13 cellular contexts compared by ENCODE assay signal in the genomic region with DNA sequence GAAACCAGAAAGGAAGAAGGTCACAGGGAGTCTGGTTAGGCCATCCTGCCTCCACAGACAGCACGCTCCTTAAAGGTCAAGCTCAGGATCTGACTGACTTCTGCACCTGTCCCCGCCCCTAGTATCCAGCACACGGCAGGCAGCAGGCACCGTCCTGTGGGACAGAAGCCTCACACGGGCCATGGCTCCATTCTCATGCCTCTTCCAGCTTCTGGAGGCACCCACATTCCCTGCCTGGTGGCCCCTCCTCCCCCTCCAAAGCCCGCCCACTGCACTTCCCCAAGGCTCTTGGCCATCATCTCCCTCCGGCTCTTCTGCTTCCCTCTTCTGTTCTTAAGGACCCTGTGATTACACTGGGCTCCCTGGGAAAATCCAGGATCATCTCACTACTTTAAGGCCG. TPM values are rescaled to one million over a fixed set of nuclear protein-coding genes. Genes with fewer than 3 reads are reported as not detected.
DNase-seq lines count a peak whose midpoint lies in the region; ATAC-seq, FAIRE-seq and TF ChIP-seq lines count a peak whose summit lies in the region.
"Had no signal": no experiment of that assay in that cellular context is flagged by ENCODE, and none has a peak within 500 bp of the region (broad histone marks: within the 10 kb centered on the region; RNA-seq: fewer than 3 reads in every experiment).

No MANE protein-coding gene starts in this region.

- no peak for FAIRE-seq in small intestine (lab: Jason Lieb, UNC)
- FAIRE-seq: GM18507 had no signal

- no peaks in the 10 kb centered on the region for H3K27me3 ChIP-seq in small intestine (ENCODE audit: control insufficient read depth in 2 of 2, insufficient read depth in 2 of 2, low read length in 2 of 2)
- H3K27me3 ChIP-seq: esophagus muscularis mucosa had no signal

- no peaks in the 10 kb centered on the region for H3K27me3 Mint-ChIP-seq in activated CD4-positive, alpha-beta T cell treated with anti-CD3 and anti-CD28 coated beads for 36 hours
- H3K27me3 Mint-ChIP-seq: naive B cell had no signal

- peak overlapping the region; percentile 64 for H3K27ac ChIP-seq in RWPE1
- peak overlapping the region; percentile 46 to 86 for H3K27ac ChIP-seq in small intestine (ENCODE audit: low read depth in 1 of 2, low read length in 1 of 2)

- H3K4me3 Mint-ChIP-seq in activated CD4-positive, alpha-beta T cell treated with anti-CD3 and anti-CD28 coated beads for 36 hours = peak overlapping the region; percentile 5

- no peaks in the 10 kb centered on the region for H3K36me3 ChIP-seq in small intestine (ENCODE audit: control insufficient read depth in 2 of 2, insufficient read depth in 2 of 2, low read length in 2 of 2)

- TF ChIP-seq CTCF in RWPE1 (conservative IDR thresholded peaks at IDR 0.05; ENCODE audit: low read depth) = no peak

- intact Hi-C loops in activated CD4-positive, alpha-beta T cell treated with anti-CD3 and anti-CD28 coated beads for 36 hours (cut with DNase I, micrococcal nuclease) = no loop called here
- intact Hi-C loops in left colon (cut with DNase I, micrococcal nuclease) = no loop called here

- H3K36me3 Mint-ChIP-seq in activated CD4-positive, alpha-beta T cell treated with anti-CD3 and anti-CD28 coated beads for 36 hours (ENCODE audit: low read depth) = peaks cover 9% of the 10 kb centered on the region
- H3K36me3 Mint-ChIP-seq: naive B cell had no signal

- no peak for DNase-seq in activated CD4-positive, alpha-beta T cell treated with anti-CD3 and anti-CD28 coated beads for 36 hours
- no peak for DNase-seq in activated CD4-positive, alpha-beta T cell treated with anti-CD3 and anti-CD28 coated beads for 4 hours
- DNase-seq in RWPE1 (ENCODE audit: low spot score) = no peak
- peak; percentile 64 to 67 for DNase-seq in left colon
- DNase-seq in small intestine = peak; percentile 46
- DNase-seq in T1000 (lab: John Stamatoyannopoulos, UW) = no peak
- DNase-seq in NCI-H774 (lab: John Stamatoyannopoulos, UW) = no peak
- DNase-seq in 8988T = no peak
- DNase-seq: EL, naive B cell had no signal

- H3K4me1 Mint-ChIP-seq in activated CD4-positive, alpha-beta T cell treated with anti-CD3 and anti-CD28 coated beads for 36 hours = peaks cover 46% of the 10 kb centered on the region

- no peaks in the 10 kb centered on the region for H3K9me3 ChIP-seq in small intestine (ENCODE audit: control insufficient read depth, low read depth)
- H3K9me3 ChIP-seq: esophagus muscularis mucosa had no signal

- H3K9me3 Mint-ChIP-seq in activated CD4-positive, alpha-beta T cell treated with anti-CD3 and anti-CD28 coated beads for 36 hours (ENCODE audit: low read depth) = no peaks in the 10 kb centered on the region
- H3K9me3 Mint-ChIP-seq: naive B cell had no signal

- peaks cover 14 to 20% of the 10 kb centered on the region in 2 donors for H3K4me1 ChIP-seq in small intestine (ENCODE audit: control insufficient read depth in 2 of 2, insufficient read depth in 1 of 2, low read depth in 1 of 2, low read length in 1 of 2)

- H3K27ac Mint-ChIP-seq in activated CD4-positive, alpha-beta T cell treated with anti-CD3 and anti-CD28 coated beads for 36 hours = peak overlapping the region; percentile 62

- 25 to 68% (median 61%) methylated on average over 8 of the region's 8 CpGs for WGBS in small intestine, 3 donors

- ATAC-seq in activated CD4-positive, alpha-beta T cell treated with anti-CD3 and anti-CD28 coated beads for 36 hours = no peak
- ATAC-seq in left colon = peak; percentile 20
- ATAC-seq: SK-N-SH treated with all-trans-retinoic acid at 6 μM for 48 hours had no signal

- POLR2A ChIA-PET in activated CD4-positive, alpha-beta T cell treated with anti-CD3 and anti-CD28 coated beads for 36 hours (lab: Charles Lee) = interaction anchor here (1.0 kb wide), 1 partner anchor 40 kb away, joined by 3 read pairs; no protein-coding TSS in a partner anchor
- POLR2A ChIA-PET in RWPE1 (lab: Yijun Ruan, JAX; ENCODE audit: low non-redundant PET) = no interaction called here

- CTCF ChIA-PET in activated CD4-positive, alpha-beta T cell treated with anti-CD3 and anti-CD28 coated beads for 36 hours (lab: Charles Lee) = interaction anchor here (0.5 to 1.3 kb wide), 3 partner anchors 31 to 35 kb away, joined by 3 to 5 read pairs (median 4); no protein-coding TSS in a partner anchor
- CTCF ChIA-PET in RWPE1 (lab: Yijun Ruan, JAX) = no interaction called here

- H3K4me3 ChIP-seq in small intestine (ENCODE audit: low read depth in 1 of 2, low read length in 2 of 2) = no peak overlapping the region
- H3K4me3 ChIP-seq: esophagus muscularis mucosa had no signal

RNA-seq across cellular contexts. Expression of gene CANT1, which starts 3.6 kb away (rescaled TPM):
- total RNA-seq in activated CD4-positive, alpha-beta T cell treated with anti-CD3 and anti-CD28 coated beads for 36 hours = 10 to 100 TPM; 44.0 to 52.9 TPM
- 100 to 1,000 TPM; 302 to 322 TPM for total RNA-seq in left colon
- 10 to 100 TPM; 16.8 to 90.5 (median 20.3) TPM for polyA plus RNA-seq in small intestine

RNA-seq across cellular contexts. Expression of gene C1QTNF1, which starts 18.0 kb away (rescaled TPM):
- total RNA-seq in activated CD4-positive, alpha-beta T cell treated with anti-CD3 and anti-CD28 coated beads for 36 hours = under 1 TPM in 1 of 2 experiments, not detected in 1; 0.14 TPM
- 10 to 100 TPM; 14.6 to 16.7 TPM for total RNA-seq in left colon
- polyA plus RNA-seq in small intestine = 10 to 100 TPM in 1 of 3 donors, 1 to 10 TPM in 1, under 1 TPM in 1; 0.67 to 57.4 (median 2.4) TPM

RNA-seq across cellular contexts. Expression of gene LGALS3BP, which starts 26.3 kb away (rescaled TPM):
- total RNA-seq in activated CD4-positive, alpha-beta T cell treated with anti-CD3 and anti-CD28 coated beads for 36 hours = 10 to 100 TPM; 64.4 to 71.2 TPM
- 100 to 1,000 TPM; 687 to 857 TPM for total RNA-seq in left colon
- polyA plus RNA-seq in small intestine = 100 to 1,000 TPM; 181 to 326 (median 255) TPM

Comparison
In these comparisons a context has a peak if more than half of its experiments do, and no peak if none do; other contexts are left out.
1. DNase-seq: peak in left colon (2 of 2) and small intestine (single experiment); none in activated CD4-positive, alpha-beta T cell treated with anti-CD3 and anti-CD28 coated beads for 36 hours (single experiment), activated CD4-positive, alpha-beta T cell treated with anti-CD3 and anti-CD28 coated beads for 4 hours (0 of 2), RWPE1 (single experiment), T1000 (single experiment), NCI-H774 (single experiment) and 8988T (single experiment).
2. RNA of gene CANT1, which starts 3.6 kb away (total RNA-seq): 302 to 322 TPM in left colon; 44.0 to 52.9 TPM in activated CD4-positive, alpha-beta T cell treated with anti-CD3 and anti-CD28 coated beads for 36 hours; every median in the first group is over 4 times any median in the second.
3. RNA of gene C1QTNF1, which starts 18.0 kb away (total RNA-seq): 14.6 to 16.7 TPM in left colon; 0.14 TPM in activated CD4-positive, alpha-beta T cell treated with anti-CD3 and anti-CD28 coated beads for 36 hours; every median in the first group is over 10 times any median in the second.
4. RNA of gene LGALS3BP, which starts 26.3 kb away (total RNA-seq): 687 to 857 TPM in left colon; 64.4 to 71.2 TPM in activated CD4-positive, alpha-beta T cell treated with anti-CD3 and anti-CD28 coated beads for 36 hours; every median in the first group is over 4 times any median in the second.